Comparison of ENCODE assay signal across 31 cellular contexts in genomic region chr1:89666640-89667039, GRCh38. TPM values are rescaled to one million over a fixed set of nuclear protein-coding genes. Genes with fewer than 3 reads are reported as not detected.
A peak's percentile ranks its signal among the peaks of the same experiment; 100 is the strongest.
DNase-seq lines count a peak whose midpoint lies in the region; ATAC-seq lines count a peak whose summit lies in the region.
"Had no signal": no experiment of that assay in that cellular context is flagged by ENCODE, and none has a peak within 500 bp of the region (broad histone marks: within the 10 kb centered on the region; RNA-seq: fewer than 3 reads in every experiment).

No MANE protein-coding gene starts in this region.

- ATAC-seq in stimulated activated effector memory CD8-positive, alpha-beta T cell treated with anti-CD3 and anti-CD28 coated beads, Interleukin-12 subunit alpha, Interleukin-12 subunit beta, amount 100 ng/mL, for 72 hours, result peak; percentile 65
- ATAC-seq: activated CD4-positive, CD25-positive, alpha-beta regulatory T cell treated with anti-CD3 and anti-CD28 coated beads, Interleukin-2, amount 50 U/mL, for 24 hours; gastrocnemius medialis; PC-3 had no signal

- H3K36me3 Mint-ChIP-seq in activated naive CD4-positive, alpha-beta T cell treated with anti-CD3 and anti-CD28 coated beads for 36 hours (ENCODE audit: low read depth), result peaks cover 31% of the 10 kb centered on the region
- peaks cover 7 to 29% (median 9%) of the 10 kb centered on the region in 3 donors for H3K36me3 Mint-ChIP-seq in CD8-positive, alpha-beta memory T cell
- H3K36me3 Mint-ChIP-seq in activated naive CD8-positive, alpha-beta T cell, result peaks cover 39% of the 10 kb centered on the region
- peaks cover 50% of the 10 kb centered on the region for H3K36me3 Mint-ChIP-seq in stimulated activated effector memory CD8-positive, alpha-beta T cell treated with anti-CD3 and anti-CD28 coated beads, Interleukin-12 subunit alpha, Interleukin-12 subunit beta, amount 100 ng/mL, for 72 hours

- DNase-seq in activated naive CD4-positive, alpha-beta T cell treated with anti-CD3 and anti-CD28 coated beads for 36 hours, result no peak
- DNase-seq in activated naive CD4-positive, alpha-beta T cell treated with anti-CD3 and anti-CD28 coated beads, Interleukin-2, amount 50 U/mL, for 16 hours, result no peak
- no peak for DNase-seq in CD8-positive, alpha-beta memory T cell
- DNase-seq in stimulated activated effector memory CD8-positive, alpha-beta T cell treated with anti-CD3 and anti-CD28 coated beads, Interleukin-12 subunit alpha, Interleukin-12 subunit beta, amount 100 ng/mL, for 72 hours (ENCODE audit: low spot score in 2 of 2), result no peak
- DNase-seq in RPMI8226, result no peak
- no peak for DNase-seq in activated CD4-positive, CD25-positive, alpha-beta regulatory T cell treated with anti-CD3 and anti-CD28 coated beads, Interleukin-2, amount 50 U/mL, for 72 hours
- DNase-seq: activated effector memory CD4-positive, alpha-beta T cell treated with anti-CD3 and anti-CD28 coated beads, Interleukin-2, amount 50 U/mL, for 16 hours; amygdala; BE2C; brain microvascular endothelial cell; DMS79; dorsolateral prefrontal cortex; gastrocnemius medialis; HCEC 1CT; Karpas-422; kidney; midbrain; naive B cell; NCI-H1417 treated with DMSO at 0.1 percent for 48 hours; NCI-H2081; NCI-H226; NCI-H526 treated with DMSO at 0.1 percent for 48 hours; NK-92 treated with Interleukin-12 subunit alpha and Interleukin-12 subunit beta, amount 100 ng/mL, for 24 hours; PC-3; sigmoid colon; SK-N-SH; stimulated activated CD4-positive, alpha-beta T cell treated with anti-CD3 and anti-CD28 coated beads, Interleukin-12 subunit alpha, Interleukin-12 subunit beta, amount 100 ng/mL, for 4 hours; stimulated activated CD4-positive, alpha-beta T cell treated with anti-CD3 and anti-CD28 coated beads, Interleukin-2, amount 100 ng/mL, for 48 hours; transverse colon had no signal

- no peak overlapping the region for H3K27ac ChIP-seq in CD8-positive, alpha-beta memory T cell (ENCODE audit: low read depth, low read length)
- H3K27ac ChIP-seq: brain microvascular endothelial cell, sigmoid colon, transverse colon had no signal

- H3K27me3 Mint-ChIP-seq in activated naive CD4-positive, alpha-beta T cell treated with anti-CD3 and anti-CD28 coated beads for 36 hours (ENCODE audit: low read depth), result no peaks in the 10 kb centered on the region
- H3K27me3 Mint-ChIP-seq in CD8-positive, alpha-beta memory T cell, result no peaks in the 10 kb centered on the region
- no peaks in the 10 kb centered on the region for H3K27me3 Mint-ChIP-seq in activated naive CD8-positive, alpha-beta T cell
- H3K27me3 Mint-ChIP-seq: naive B cell had no signal

- H3K36me3 ChIP-seq in CD8-positive, alpha-beta memory T cell (ENCODE audit: insufficient read depth, low read length), result no peaks in the 10 kb centered on the region
- H3K36me3 ChIP-seq: BE2C, brain microvascular endothelial cell, gastrocnemius medialis, sigmoid colon, transverse colon had no signal

- H3K9me3 ChIP-seq in CD8-positive, alpha-beta memory T cell (ENCODE audit: low read length), result no peaks in the 10 kb centered on the region
- H3K9me3 ChIP-seq: BE2C, gastrocnemius medialis, sigmoid colon, SK-N-SH had no signal

- POLR2A ChIA-PET in CD8-positive, alpha-beta memory T cell (lab: Charles Lee), result no interaction called here

- peaks cover 57% of the 10 kb centered on the region for H3K4me1 ChIP-seq in CD8-positive, alpha-beta memory T cell (ENCODE audit: insufficient read depth, low read length)
- H3K4me1 ChIP-seq: BE2C, sigmoid colon had no signal

- no peak overlapping the region for H3K4me3 Mint-ChIP-seq in activated naive CD4-positive, alpha-beta T cell treated with anti-CD3 and anti-CD28 coated beads for 36 hours
- peak overlapping the region in 5 of 7 donors; percentile 0 to 22 (median 16) for H3K4me3 Mint-ChIP-seq in CD8-positive, alpha-beta memory T cell
- H3K4me3 Mint-ChIP-seq in activated naive CD8-positive, alpha-beta T cell, result peak overlapping the region; percentile 63
- H3K4me3 Mint-ChIP-seq in stimulated activated effector memory CD8-positive, alpha-beta T cell treated with anti-CD3 and anti-CD28 coated beads, Interleukin-12 subunit alpha, Interleukin-12 subunit beta, amount 100 ng/mL, for 72 hours, result peak overlapping the region; percentile 1
- H3K4me3 Mint-ChIP-seq: naive B cell had no signal

- no peak overlapping the region for H3K4me3 ChIP-seq in CD8-positive, alpha-beta memory T cell (ENCODE audit: low read length)
- H3K4me3 ChIP-seq: dorsolateral prefrontal cortex, gastrocnemius medialis, sigmoid colon, transverse colon had no signal

- H3K4me1 Mint-ChIP-seq in activated naive CD4-positive, alpha-beta T cell treated with anti-CD3 and anti-CD28 coated beads for 36 hours (ENCODE audit: low read depth), result peaks cover 74% of the 10 kb centered on the region
- peaks cover 79 to 97% (median 97%) of the 10 kb centered on the region in 3 donors for H3K4me1 Mint-ChIP-seq in CD8-positive, alpha-beta memory T cell
- H3K4me1 Mint-ChIP-seq in activated naive CD8-positive, alpha-beta T cell (ENCODE audit: low read depth), result peaks cover 92% of the 10 kb centered on the region
- H3K4me1 Mint-ChIP-seq in stimulated activated effector memory CD8-positive, alpha-beta T cell treated with anti-CD3 and anti-CD28 coated beads, Interleukin-12 subunit alpha, Interleukin-12 subunit beta, amount 100 ng/mL, for 72 hours, result peaks cover 81% of the 10 kb centered on the region

- H3K27me3 ChIP-seq in CD8-positive, alpha-beta memory T cell (ENCODE audit: insufficient read depth, low read length, poor library complexity, severe bottlenecking), result no peaks in the 10 kb centered on the region
- H3K27me3 ChIP-seq: BE2C, brain microvascular endothelial cell, dorsolateral prefrontal cortex, gastrocnemius medialis, sigmoid colon, transverse colon had no signal

- peak overlapping the region; percentile 32 for H3K27ac Mint-ChIP-seq in activated naive CD4-positive, alpha-beta T cell treated with anti-CD3 and anti-CD28 coated beads for 36 hours
- H3K27ac Mint-ChIP-seq in CD8-positive, alpha-beta memory T cell, result peak overlapping the region in 7 of 8 donors; percentile 0 to 79 (median 59)
- peak overlapping the region; percentile 85 for H3K27ac Mint-ChIP-seq in activated naive CD8-positive, alpha-beta T cell
- peak overlapping the region; percentile 17 for H3K27ac Mint-ChIP-seq in stimulated activated effector memory CD8-positive, alpha-beta T cell treated with anti-CD3 and anti-CD28 coated beads, Interleukin-12 subunit alpha, Interleukin-12 subunit beta, amount 100 ng/mL, for 72 hours

- peaks cover 9% of the 10 kb centered on the region for H3K9me3 Mint-ChIP-seq in activated naive CD4-positive, alpha-beta T cell treated with anti-CD3 and anti-CD28 coated beads for 36 hours
- peaks cover 0 to 9% (median 0%) of the 10 kb centered on the region in 5 donors for H3K9me3 Mint-ChIP-seq in CD8-positive, alpha-beta memory T cell
- no peaks in the 10 kb centered on the region for H3K9me3 Mint-ChIP-seq in activated naive CD8-positive, alpha-beta T cell (ENCODE audit: low read depth)
- H3K9me3 Mint-ChIP-seq in stimulated activated effector memory CD8-positive, alpha-beta T cell treated with anti-CD3 and anti-CD28 coated beads, Interleukin-12 subunit alpha, Interleukin-12 subunit beta, amount 100 ng/mL, for 72 hours, result no peaks in the 10 kb centered on the region

- CTCF ChIA-PET in activated naive CD4-positive, alpha-beta T cell treated with anti-CD3 and anti-CD28 coated beads for 36 hours (lab: Charles Lee), result interaction anchor here (0.7 to 2.2 kb wide), 5 partner anchors 10 to 96 kb away, joined by 3 to 6 read pairs (median 3); no protein-coding TSS in a partner anchor
- CTCF ChIA-PET in CD8-positive, alpha-beta memory T cell (lab: Charles Lee), result interaction anchor here (1.0 to 1.7 kb wide), 2 partner anchors 34 to 96 kb away, joined by 4 to 8 read pairs; partner anchors contain the start of gene LRRC8C

- intact Hi-C loops in activated naive CD4-positive, alpha-beta T cell treated with anti-CD3 and anti-CD28 coated beads for 36 hours (cut with micrococcal nuclease), result loop anchor here (1.0 kb wide), 1 partner anchor 8 kb away; no protein-coding TSS in a partner anchor

RNA-seq across cellular contexts. Expression of gene LRRC8C, which starts 33.7 kb away (rescaled TPM):
- 10 to 100 TPM; 13.6 TPM for total RNA-seq in activated naive CD4-positive, alpha-beta T cell treated with anti-CD3 and anti-CD28 coated beads for 36 hours
- total RNA-seq in CD8-positive, alpha-beta memory T cell, result 10 to 100 TPM; 61.4 to 63.5 TPM
- polyA plus RNA-seq in CD8-positive, alpha-beta memory T cell, result 19.7 TPM

Comparison
In these comparisons a context has a peak if more than half of its experiments do, and no peak if none do; other contexts are left out.
1. H3K27ac Mint-ChIP-seq: peak in every context shown above with its lines; median percentile 85 in activated naive CD8-positive, alpha-beta T cell; 59 in CD8-positive, alpha-beta memory T cell; 32 in activated naive CD4-positive, alpha-beta T cell treated with anti-CD3 and anti-CD28 coated beads for 36 hours; 17 in stimulated activated effector memory CD8-positive, alpha-beta T cell treated with anti-CD3 and anti-CD28 coated beads, Interleukin-12 subunit alpha, Interleukin-12 subunit beta, amount 100 ng/mL, for 72 hours.
2. RNA of gene LRRC8C, which starts 33.7 kb away (total RNA-seq): 61.4 to 63.5 TPM in CD8-positive, alpha-beta memory T cell; 13.6 TPM in activated naive CD4-positive, alpha-beta T cell treated with anti-CD3 and anti-CD28 coated beads for 36 hours; every median in the first group is over 4 times any median in the second.